In the genomic region with DNA sequence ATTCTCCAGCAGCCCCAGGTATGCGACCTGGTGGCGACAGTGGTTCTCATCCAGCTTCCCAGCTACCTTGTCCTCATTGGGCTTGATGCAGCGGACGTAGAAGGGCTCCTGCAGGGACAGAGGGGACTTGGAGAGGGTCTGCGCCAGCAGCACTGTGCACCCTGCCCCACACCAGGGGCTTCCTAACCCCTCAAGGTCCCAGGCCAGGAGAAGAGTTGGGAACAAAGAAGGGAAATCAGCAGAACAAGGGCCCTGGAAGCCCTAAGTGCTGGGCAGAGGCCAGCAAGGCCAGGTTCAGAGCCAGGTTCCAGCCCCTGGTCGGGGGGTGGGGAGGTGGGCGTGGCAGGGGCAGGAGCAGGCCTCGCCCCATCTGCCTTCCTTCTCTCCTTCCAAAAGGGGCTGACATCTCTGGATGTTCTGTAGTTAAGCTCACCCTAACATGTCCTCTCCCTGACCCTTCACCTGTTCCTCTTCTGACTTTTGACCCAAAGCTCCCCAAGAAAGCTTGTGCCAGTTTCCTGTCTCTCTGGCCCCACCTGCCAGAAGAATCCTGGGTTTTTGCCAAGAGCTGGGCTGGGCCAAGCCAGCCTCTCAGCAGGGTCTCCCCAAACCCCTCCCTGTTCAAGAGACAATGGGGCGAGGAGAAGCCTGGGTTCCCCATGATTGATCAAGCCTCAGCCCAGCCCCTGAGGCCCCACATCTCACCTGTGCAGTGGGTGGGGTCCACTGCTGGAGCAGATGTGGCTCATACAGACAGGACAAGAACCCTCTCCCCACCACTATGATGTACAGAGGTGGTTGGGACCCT, we compare ENCODE assay signal across 2 cellular contexts.
TF ChIP-seq lines count a peak whose summit lies in the region.

No MANE protein-coding gene starts in this region.

TF ChIP-seq in GM12891, 5 proteins besides CTCF, POLR2A, EP300 and RAD21:
- TF ChIP-seq POLR2AphosphoS5 (IDR thresholded peaks at IDR 0.05; ENCODE audit: low read depth, low read length) = 0 out of 2 replicates have a peak, but pooled peaks have one; percentile 9
- no peak for TF ChIP-seq POU2F2 (IDR thresholded peaks at IDR 0.05; ENCODE audit: low read depth, low read length)

TF ChIP-seq in GM12878, 131 proteins besides CTCF, POLR2A, EP300 and RAD21:
- TF ChIP-seq MYB (IDR thresholded peaks at IDR 0.05; ENCODE audit: borderline replicate concordance, low read depth, low read length) (no peak), SREBF2 (IDR thresholded peaks at IDR 0.05; ENCODE audit: low read length) (no peak)
